ENCODE assay signal across 1 cellular context in the genomic region with DNA sequence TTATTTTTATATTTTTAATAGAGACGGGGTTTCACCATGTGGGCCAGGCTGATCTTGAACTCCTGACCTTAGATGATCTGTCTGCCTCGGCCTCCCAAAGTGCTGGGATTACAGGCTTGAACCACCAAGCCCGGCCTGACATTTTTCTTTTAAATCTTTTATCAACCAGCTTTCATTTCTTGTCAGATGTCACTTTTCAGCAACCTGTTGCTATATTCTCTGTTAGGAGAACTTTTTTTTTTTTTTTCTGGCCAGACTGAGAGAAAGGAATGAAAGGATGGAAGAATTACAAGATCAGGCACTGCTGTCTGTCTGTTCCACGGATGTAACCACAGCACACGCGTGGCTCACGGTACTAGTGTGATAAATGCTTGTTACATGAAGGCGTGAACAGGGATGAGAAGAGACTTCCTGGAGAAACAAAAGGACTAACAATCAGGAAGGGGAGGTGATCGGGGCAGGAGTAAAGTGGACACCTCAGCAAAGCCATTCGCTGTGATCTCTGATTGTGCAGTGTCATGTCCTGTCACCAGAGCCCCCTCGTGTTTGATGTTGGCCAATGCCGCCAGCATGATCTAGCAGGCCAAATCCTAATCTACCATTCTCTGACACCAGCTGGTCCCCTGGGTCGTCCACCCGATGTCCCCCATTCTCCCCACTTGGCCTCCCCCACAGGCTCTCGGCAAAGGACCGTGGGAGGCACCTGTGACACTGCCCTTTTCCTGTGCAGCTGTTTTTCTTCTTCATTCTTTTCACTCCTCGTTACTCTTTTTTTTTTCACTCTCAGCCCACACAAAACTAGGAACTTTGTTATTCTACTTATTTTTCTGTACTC.
A peak's percentile ranks its signal among the peaks of the same experiment; 100 is the strongest.
TF ChIP-seq lines count a peak whose summit lies in the region.

No MANE protein-coding gene starts in this region.

TF ChIP-seq in K562, 482 proteins besides CTCF, POLR2A, EP300 and RAD21 (continued from another document and continues in another):
- TF ChIP-seq, protein P1, sequence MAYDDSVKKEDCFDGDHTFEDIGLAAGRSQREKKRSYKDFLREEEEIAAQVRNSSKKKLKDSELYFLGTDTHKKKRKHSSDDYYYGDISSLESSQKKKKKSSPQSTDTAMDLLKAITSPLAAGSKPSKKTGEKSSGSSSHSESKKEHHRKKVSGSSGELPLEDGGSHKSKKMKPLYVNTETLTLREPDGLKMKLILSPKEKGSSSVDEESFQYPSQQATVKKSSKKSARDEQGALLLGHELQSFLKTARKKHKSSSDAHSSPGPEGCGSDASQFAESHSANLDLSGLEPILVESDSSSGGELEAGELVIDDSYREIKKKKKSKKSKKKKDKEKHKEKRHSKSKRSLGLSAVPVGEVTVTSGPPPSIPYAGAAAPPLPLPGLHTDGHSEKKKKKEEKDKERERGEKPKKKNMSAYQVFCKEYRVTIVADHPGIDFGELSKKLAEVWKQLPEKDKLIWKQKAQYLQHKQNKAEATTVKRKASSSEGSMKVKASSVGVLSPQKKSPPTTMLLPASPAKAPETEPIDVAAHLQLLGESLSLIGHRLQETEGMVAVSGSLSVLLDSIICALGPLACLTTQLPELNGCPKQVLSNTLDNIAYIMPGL (CRISPR knock-in tag; IDR thresholded peaks at IDR 0.05), result no peak
- TF ChIP-seq MTF1 (CRISPR knock-in tag; IDR thresholded peaks at IDR 0.05; ENCODE audit: borderline replicate concordance) (0 out of 2 replicates have a peak, but pooled peaks have one; percentile 33), TCF7 (IDR thresholded peaks at IDR 0.05; ENCODE audit: borderline replicate concordance) (no peak), HNRNPUL1 (IDR thresholded peaks at IDR 0.05; ENCODE audit: low read length) (no peak), ZNF444 (CRISPR knock-in tag; IDR thresholded peaks at IDR 0.05) (0 out of 2 replicates have a peak, but pooled peaks have one; percentile 41), TAF9B (IDR thresholded peaks at IDR 0.05; ENCODE audit: partially characterized antibody) (no peak), POLR2AphosphoS5 (IDR thresholded peaks at IDR 0.05; ENCODE audit: control insufficient read depth, insufficient read depth, low read depth, low read length) (peak; percentile 91), GTF2A2 (tag; IDR thresholded peaks at IDR 0.05) (peak; percentile 13; the same call in 1 of the 2 replicates), POU5F1 (IDR thresholded peaks at IDR 0.05; ENCODE audit: borderline replicate concordance, low read depth, low read length, partially characterized antibody) (peak; percentile 19), ZNF41 (CRISPR knock-in tag; conservative IDR thresholded peaks at IDR 0.05) (no peak; the same call in 1 of the 2 replicates), ZNF407 (IDR thresholded peaks at IDR 0.05; ENCODE audit: low read depth) (no peak), MAX (CRISPR knock-in tag; IDR thresholded peaks at IDR 0.05) (peak; percentile 90), NR4A1 (CRISPR knock-in tag; IDR thresholded peaks at IDR 0.05) (no peak; the same call in 1 of the 2 replicates), NR4A1 (tag; IDR thresholded peaks at IDR 0.05) (peak; percentile 90), ZNF239 (CRISPR knock-in tag; IDR thresholded peaks at IDR 0.05) (peak; percentile 51; the same call in 1 of the 2 replicates), ZNF75A (CRISPR knock-in tag; IDR thresholded peaks at IDR 0.05) (no peak), KDM5B (IDR thresholded peaks at IDR 0.05; ENCODE audit: insufficient replicate concordance, low read depth, low read length) (peak; percentile 65), ZNF551 (CRISPR knock-in tag; IDR thresholded peaks at IDR 0.05) (no peak), KLF1 (tag; IDR thresholded peaks at IDR 0.05) (peak; percentile 37; the same call in 1 of the 2 replicates), MAFF (IDR thresholded peaks at IDR 0.05; ENCODE audit: low read length) (peak; percentile 95), RCOR1 (IDR thresholded peaks at IDR 0.05; ENCODE audit: borderline replicate concordance in 1 of 2, low read depth in 2 of 2, low read length in 2 of 2) (peak; percentile 57 to 92; a peak in 3 of 4 replicates)
- TF ChIP-seq, protein P2, sequence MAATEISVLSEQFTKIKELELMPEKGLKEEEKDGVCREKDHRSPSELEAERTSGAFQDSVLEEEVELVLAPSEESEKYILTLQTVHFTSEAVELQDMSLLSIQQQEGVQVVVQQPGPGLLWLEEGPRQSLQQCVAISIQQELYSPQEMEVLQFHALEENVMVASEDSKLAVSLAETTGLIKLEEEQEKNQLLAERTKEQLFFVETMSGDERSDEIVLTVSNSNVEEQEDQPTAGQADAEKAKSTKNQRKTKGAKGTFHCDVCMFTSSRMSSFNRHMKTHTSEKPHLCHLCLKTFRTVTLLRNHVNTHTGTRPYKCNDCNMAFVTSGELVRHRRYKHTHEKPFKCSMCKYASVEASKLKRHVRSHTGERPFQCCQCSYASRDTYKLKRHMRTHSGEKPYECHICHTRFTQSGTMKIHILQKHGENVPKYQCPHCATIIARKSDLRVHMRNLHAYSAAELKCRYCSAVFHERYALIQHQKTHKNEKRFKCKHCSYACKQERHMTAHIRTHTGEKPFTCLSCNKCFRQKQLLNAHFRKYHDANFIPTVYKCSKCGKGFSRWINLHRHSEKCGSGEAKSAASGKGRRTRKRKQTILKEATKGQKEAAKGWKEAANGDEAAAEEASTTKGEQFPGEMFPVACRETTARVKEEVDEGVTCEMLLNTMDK (IDR thresholded peaks at IDR 0.05; ENCODE audit: borderline replicate concordance, insufficient read depth, low read depth, low read length, poor library complexity, severe bottlenecking), result peak; percentile 82
- TF ChIP-seq, protein P3, sequence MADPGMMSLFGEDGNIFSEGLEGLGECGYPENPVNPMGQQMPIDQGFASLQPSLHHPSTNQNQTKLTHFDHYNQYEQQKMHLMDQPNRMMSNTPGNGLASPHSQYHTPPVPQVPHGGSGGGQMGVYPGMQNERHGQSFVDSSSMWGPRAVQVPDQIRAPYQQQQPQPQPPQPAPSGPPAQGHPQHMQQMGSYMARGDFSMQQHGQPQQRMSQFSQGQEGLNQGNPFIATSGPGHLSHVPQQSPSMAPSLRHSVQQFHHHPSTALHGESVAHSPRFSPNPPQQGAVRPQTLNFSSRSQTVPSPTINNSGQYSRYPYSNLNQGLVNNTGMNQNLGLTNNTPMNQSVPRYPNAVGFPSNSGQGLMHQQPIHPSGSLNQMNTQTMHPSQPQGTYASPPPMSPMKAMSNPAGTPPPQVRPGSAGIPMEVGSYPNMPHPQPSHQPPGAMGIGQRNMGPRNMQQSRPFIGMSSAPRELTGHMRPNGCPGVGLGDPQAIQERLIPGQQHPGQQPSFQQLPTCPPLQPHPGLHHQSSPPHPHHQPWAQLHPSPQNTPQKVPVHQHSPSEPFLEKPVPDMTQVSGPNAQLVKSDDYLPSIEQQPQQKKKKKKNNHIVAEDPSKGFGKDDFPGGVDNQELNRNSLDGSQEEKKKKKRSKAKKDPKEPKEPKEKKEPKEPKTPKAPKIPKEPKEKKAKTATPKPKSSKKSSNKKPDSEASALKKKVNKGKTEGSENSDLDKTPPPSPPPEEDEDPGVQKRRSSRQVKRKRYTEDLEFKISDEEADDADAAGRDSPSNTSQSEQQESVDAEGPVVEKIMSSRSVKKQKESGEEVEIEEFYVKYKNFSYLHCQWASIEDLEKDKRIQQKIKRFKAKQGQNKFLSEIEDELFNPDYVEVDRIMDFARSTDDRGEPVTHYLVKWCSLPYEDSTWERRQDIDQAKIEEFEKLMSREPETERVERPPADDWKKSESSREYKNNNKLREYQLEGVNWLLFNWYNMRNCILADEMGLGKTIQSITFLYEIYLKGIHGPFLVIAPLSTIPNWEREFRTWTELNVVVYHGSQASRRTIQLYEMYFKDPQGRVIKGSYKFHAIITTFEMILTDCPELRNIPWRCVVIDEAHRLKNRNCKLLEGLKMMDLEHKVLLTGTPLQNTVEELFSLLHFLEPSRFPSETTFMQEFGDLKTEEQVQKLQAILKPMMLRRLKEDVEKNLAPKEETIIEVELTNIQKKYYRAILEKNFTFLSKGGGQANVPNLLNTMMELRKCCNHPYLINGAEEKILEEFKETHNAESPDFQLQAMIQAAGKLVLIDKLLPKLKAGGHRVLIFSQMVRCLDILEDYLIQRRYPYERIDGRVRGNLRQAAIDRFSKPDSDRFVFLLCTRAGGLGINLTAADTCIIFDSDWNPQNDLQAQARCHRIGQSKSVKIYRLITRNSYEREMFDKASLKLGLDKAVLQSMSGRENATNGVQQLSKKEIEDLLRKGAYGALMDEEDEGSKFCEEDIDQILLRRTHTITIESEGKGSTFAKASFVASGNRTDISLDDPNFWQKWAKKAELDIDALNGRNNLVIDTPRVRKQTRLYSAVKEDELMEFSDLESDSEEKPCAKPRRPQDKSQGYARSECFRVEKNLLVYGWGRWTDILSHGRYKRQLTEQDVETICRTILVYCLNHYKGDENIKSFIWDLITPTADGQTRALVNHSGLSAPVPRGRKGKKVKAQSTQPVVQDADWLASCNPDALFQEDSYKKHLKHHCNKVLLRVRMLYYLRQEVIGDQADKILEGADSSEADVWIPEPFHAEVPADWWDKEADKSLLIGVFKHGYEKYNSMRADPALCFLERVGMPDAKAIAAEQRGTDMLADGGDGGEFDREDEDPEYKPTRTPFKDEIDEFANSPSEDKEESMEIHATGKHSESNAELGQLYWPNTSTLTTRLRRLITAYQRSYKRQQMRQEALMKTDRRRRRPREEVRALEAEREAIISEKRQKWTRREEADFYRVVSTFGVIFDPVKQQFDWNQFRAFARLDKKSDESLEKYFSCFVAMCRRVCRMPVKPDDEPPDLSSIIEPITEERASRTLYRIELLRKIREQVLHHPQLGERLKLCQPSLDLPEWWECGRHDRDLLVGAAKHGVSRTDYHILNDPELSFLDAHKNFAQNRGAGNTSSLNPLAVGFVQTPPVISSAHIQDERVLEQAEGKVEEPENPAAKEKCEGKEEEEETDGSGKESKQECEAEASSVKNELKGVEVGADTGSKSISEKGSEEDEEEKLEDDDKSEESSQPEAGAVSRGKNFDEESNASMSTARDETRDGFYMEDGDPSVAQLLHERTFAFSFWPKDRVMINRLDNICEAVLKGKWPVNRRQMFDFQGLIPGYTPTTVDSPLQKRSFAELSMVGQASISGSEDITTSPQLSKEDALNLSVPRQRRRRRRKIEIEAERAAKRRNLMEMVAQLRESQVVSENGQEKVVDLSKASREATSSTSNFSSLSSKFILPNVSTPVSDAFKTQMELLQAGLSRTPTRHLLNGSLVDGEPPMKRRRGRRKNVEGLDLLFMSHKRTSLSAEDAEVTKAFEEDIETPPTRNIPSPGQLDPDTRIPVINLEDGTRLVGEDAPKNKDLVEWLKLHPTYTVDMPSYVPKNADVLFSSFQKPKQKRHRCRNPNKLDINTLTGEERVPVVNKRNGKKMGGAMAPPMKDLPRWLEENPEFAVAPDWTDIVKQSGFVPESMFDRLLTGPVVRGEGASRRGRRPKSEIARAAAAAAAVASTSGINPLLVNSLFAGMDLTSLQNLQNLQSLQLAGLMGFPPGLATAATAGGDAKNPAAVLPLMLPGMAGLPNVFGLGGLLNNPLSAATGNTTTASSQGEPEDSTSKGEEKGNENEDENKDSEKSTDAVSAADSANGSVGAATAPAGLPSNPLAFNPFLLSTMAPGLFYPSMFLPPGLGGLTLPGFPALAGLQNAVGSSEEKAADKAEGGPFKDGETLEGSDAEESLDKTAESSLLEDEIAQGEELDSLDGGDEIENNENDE (IDR thresholded peaks at IDR 0.05; ENCODE audit: low read depth, low read length), result peak; percentile 50
